ENCODE assay signal across 1 cellular context in the genomic region with DNA sequence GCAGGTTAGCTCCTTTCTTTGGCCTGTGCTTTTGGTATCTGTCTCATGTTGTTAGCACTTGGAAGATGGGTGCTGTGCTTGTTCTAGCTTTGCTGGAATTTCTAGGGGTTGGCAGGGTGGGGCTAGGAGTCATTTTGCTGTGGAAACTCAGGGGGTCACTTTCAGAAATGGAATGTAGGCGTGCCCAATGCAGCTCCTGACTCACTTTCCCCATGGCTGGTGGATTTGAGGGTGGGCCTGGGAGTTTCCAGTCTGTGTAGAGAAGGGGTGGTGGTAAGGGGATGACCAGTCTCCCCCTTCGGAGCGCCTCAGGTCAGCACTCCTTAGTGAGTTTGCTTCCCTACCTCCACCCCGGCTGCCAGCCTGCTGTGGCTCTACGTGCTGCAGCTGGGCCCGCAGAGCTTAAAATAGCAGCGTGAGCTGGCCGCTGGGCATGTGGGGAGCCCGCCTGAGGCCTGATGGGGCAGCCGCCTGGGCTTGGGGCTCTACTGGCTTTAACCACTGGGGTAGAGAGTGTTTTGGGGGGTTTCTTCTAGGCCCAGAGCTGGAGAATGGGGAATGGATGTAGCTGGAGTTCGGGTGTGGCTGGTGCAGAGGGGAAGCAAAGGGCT.
TF ChIP-seq lines count a peak whose summit lies in the region.

No MANE protein-coding gene starts in this region.

TF ChIP-seq in GM23338, 12 proteins besides CTCF, POLR2A, EP300 and RAD21 (continued from another document):
- TF ChIP-seq ETS1 (IDR thresholded peaks at IDR 0.05) (no peak), JUNB (IDR thresholded peaks at IDR 0.05; ENCODE audit: unreplicated experiment) (no peak), ZNF462 (CRISPR knock-in tag; IDR thresholded peaks at IDR 0.05) (no peak), NANOG (IDR thresholded peaks at IDR 0.05; ENCODE audit: borderline replicate concordance) (no peak), CREB1 (CRISPR knock-in tag; IDR thresholded peaks at IDR 0.05; ENCODE audit: low read depth) (no peak), ZNF114 (CRISPR knock-in tag; IDR thresholded peaks at IDR 0.05) (no peak), ZNF331 (CRISPR knock-in tag; IDR thresholded peaks at IDR 0.05; ENCODE audit: low read depth) (no peak), EZH2phosphoT487 (IDR thresholded peaks at IDR 0.05; ENCODE audit: unreplicated experiment) (no peak), EZH2 (IDR thresholded peaks at IDR 0.05; ENCODE audit: low read depth, unreplicated experiment) (no peak)
